8 cellular contexts compared by ENCODE assay signal in the genomic region with DNA sequence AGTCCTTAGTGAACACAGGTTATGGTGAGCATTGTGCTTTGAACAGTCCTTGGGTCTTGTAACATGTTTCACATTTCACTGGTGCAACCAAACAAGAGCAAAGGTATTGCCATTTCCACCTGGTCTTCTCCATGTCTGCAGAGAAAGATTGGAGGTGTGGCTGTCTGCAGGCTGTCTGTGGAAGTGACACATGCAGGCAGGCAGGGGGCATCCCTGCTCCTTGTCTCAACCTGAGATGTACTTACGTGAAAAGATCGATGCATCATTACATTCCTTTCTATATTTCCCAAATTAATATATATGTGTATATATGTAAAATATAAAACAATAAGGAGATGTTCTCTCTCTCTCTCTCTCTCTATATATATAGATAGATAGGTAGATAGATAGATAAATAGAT. TPM values are rescaled to one million over a fixed set of nuclear protein-coding genes. Genes with fewer than 3 reads are reported as not detected.
DNase-seq lines count a peak whose midpoint lies in the region; ATAC-seq and TF ChIP-seq lines count a peak whose summit lies in the region.
"Had no signal": no experiment of that assay in that cellular context is flagged by ENCODE, and none has a peak within 500 bp of the region (broad histone marks: within the 10 kb centered on the region; RNA-seq: fewer than 3 reads in every experiment).

No MANE protein-coding gene starts in this region.

- no peak for TF ChIP-seq POLR2A in gastroesophageal sphincter (IDR thresholded peaks at IDR 0.05)

- peak; percentile 16 for TF ChIP-seq CTCF in GM06990 (IDR thresholded peaks at IDR 0.05; ENCODE audit: insufficient read depth, low read length, poor library complexity, severe bottlenecking)
- TF ChIP-seq CTCF in nephron (IDR thresholded peaks at IDR 0.05; ENCODE audit: unreplicated experiment in 3 of 3): peak; percentile 44 to 59 (median 57)
- peak in 2 of 4 experiments; percentile 16 to 31 for TF ChIP-seq CTCF in gastroesophageal sphincter (IDR thresholded peaks at IDR 0.05)

- no peak for DNase-seq in GM06990 (ENCODE audit: extremely low read depth, insufficient read length)
- peak; percentile 57 to 69 for DNase-seq in Kasumi-1 (lab: John Stamatoyannopoulos, UW)
- peak; percentile 3 for DNase-seq in cerebellar cortex (ENCODE audit: low spot score)
- DNase-seq in NCI-H526 treated with DMSO at 0.1 percent for 48 hours (lab: John Stamatoyannopoulos, UW): no peak

- H3K36me3 ChIP-seq in GM06990 (ENCODE audit: control insufficient read depth, insufficient read depth, low read length) (peaks cover 12% of the 10 kb centered on the region), gastroesophageal sphincter (no peaks in the 10 kb centered on the region)
- H3K36me3 ChIP-seq: thoracic aorta had no signal

- no peaks in the 10 kb centered on the region for H3K4me1 Mint-ChIP-seq in nephron

- no peak overlapping the region for H3K4me3 Mint-ChIP-seq in nephron

- H3K27ac ChIP-seq in gastroesophageal sphincter: no peak overlapping the region
- H3K27ac ChIP-seq: thoracic aorta had no signal

- H3K4me1 ChIP-seq in gastroesophageal sphincter: no peaks in the 10 kb centered on the region

- H3K4me3 ChIP-seq in GM06990 (replicated peaks; ENCODE audit: low read depth, low read length) (no peak overlapping the region), gastroesophageal sphincter (no peak overlapping the region)
- H3K4me3 ChIP-seq: thoracic aorta had no signal

- 33 to 36% methylated on average over 2 of the region's 2 CpGs for WGBS in gastroesophageal sphincter (ENCODE audit: low coverage in 1 of 2), 2 donors

- H3K27me3 ChIP-seq in GM06990 (replicated peaks; ENCODE audit: control insufficient read depth, insufficient read depth, low read length) (no peaks in the 10 kb centered on the region), gastroesophageal sphincter (peaks cover 9% of the 10 kb centered on the region)

- ATAC-seq in GM21723 (IDR thresholded peaks at IDR 0.05; ENCODE audit: unreplicated experiment): no peak
- ATAC-seq in gastroesophageal sphincter: no peak

- no peak for TF ChIP-seq EP300 in gastroesophageal sphincter (IDR thresholded peaks at IDR 0.05)

- no peaks in the 10 kb centered on the region for H3K9me3 Mint-ChIP-seq in nephron

- H3K9me3 ChIP-seq in gastroesophageal sphincter: no peaks in the 10 kb centered on the region
- H3K9me3 ChIP-seq: thoracic aorta had no signal

- no peak overlapping the region for H3K27ac Mint-ChIP-seq in nephron

- H3K36me3 Mint-ChIP-seq in nephron (ENCODE audit: low read depth): no peaks in the 10 kb centered on the region

- peaks cover 19% of the 10 kb centered on the region for H3K27me3 Mint-ChIP-seq in nephron (ENCODE audit: low read depth)

RNA-seq across cellular contexts. Expression of a gene that starts 54.3 kb away (rescaled TPM):
- total RNA-seq in gastroesophageal sphincter: not detected
- total RNA-seq: thoracic aorta had no signal

Comparison
In these comparisons a context has a peak if more than half of its experiments do, and no peak if none do; other contexts are left out.
1. DNase-seq: peak in Kasumi-1 (2 of 2) and cerebellar cortex (single experiment); none in GM06990 (single experiment) and NCI-H526 treated with DMSO at 0.1 percent for 48 hours (single experiment).